ENCODE assay signal across 8 cellular contexts in genomic region chr7:2843711-2844152, GRCh38. TPM values are rescaled to one million over a fixed set of nuclear protein-coding genes. Genes with fewer than 3 reads are reported as not detected.
A peak's percentile ranks its signal among the peaks of the same experiment; 100 is the strongest.
DNase-seq lines count a peak whose midpoint lies in the region; ATAC-seq and TF ChIP-seq lines count a peak whose summit lies in the region.

No MANE protein-coding gene starts in this region.

- peaks cover 27% of the 10 kb centered on the region for H3K4me1 ChIP-seq in CD8-positive, alpha-beta T cell (ENCODE audit: insufficient read depth, low read length)
- no peaks in the 10 kb centered on the region for H3K4me1 ChIP-seq in breast epithelium

- peaks cover 14% of the 10 kb centered on the region for H3K36me3 Mint-ChIP-seq in CD8-positive, alpha-beta T cell
- peaks cover 36% of the 10 kb centered on the region for H3K36me3 Mint-ChIP-seq in stimulated activated memory B cell treated with anti-CD40 and anti-IgM and Interleukin-4, amounts not matched to agents 10 μg/mL and 1 μg/mL and 100 μg/mL, for 72 hours

- no peaks in the 10 kb centered on the region for H3K27me3 Mint-ChIP-seq in CD8-positive, alpha-beta T cell (ENCODE audit: low read depth)
- H3K27me3 Mint-ChIP-seq in stimulated activated memory B cell treated with anti-CD40 and anti-IgM and Interleukin-4, amounts not matched to agents 10 μg/mL and 1 μg/mL and 100 μg/mL, for 72 hours, result no peaks in the 10 kb centered on the region

- peak in 5 of 7 experiments; percentile 18 to 62 (median 36) for DNase-seq in CD8-positive, alpha-beta T cell
- DNase-seq in HFF-Myc (ENCODE audit: extremely low read depth, low read depth) (no peak), RWPE1 (ENCODE audit: low spot score) (no peak), breast epithelium (ENCODE audit: low spot score in 2 of 2) (no peak), left lobe of liver (ENCODE audit: low spot score) (no peak), globus pallidus (ENCODE audit: low spot score) (no peak), H4 (ENCODE audit: low spot score) (no peak)

- H3K9me3 ChIP-seq in CD8-positive, alpha-beta T cell (ENCODE audit: low read length), result no peaks in the 10 kb centered on the region
- H3K9me3 ChIP-seq in breast epithelium, result no peaks in the 10 kb centered on the region

- peaks cover 47% of the 10 kb centered on the region for H3K4me1 Mint-ChIP-seq in CD8-positive, alpha-beta T cell (ENCODE audit: low read depth)
- H3K4me1 Mint-ChIP-seq in stimulated activated memory B cell treated with anti-CD40 and anti-IgM and Interleukin-4, amounts not matched to agents 10 μg/mL and 1 μg/mL and 100 μg/mL, for 72 hours, result peaks cover 58% of the 10 kb centered on the region

- H3K27ac Mint-ChIP-seq in CD8-positive, alpha-beta T cell, result peak overlapping the region; percentile 70
- H3K27ac Mint-ChIP-seq in stimulated activated memory B cell treated with anti-CD40 and anti-IgM and Interleukin-4, amounts not matched to agents 10 μg/mL and 1 μg/mL and 100 μg/mL, for 72 hours, result peak overlapping the region; percentile 86

- peak overlapping the region; percentile 44 for H3K4me3 ChIP-seq in CD8-positive, alpha-beta T cell (ENCODE audit: low read depth, low read length)
- H3K4me3 ChIP-seq in HFF-Myc (replicated peaks; ENCODE audit: low read depth, low read length) (peak overlapping the region; percentile 65), breast epithelium (peak overlapping the region; percentile 71 to 79 (median 72))

- no peaks in the 10 kb centered on the region for H3K27me3 ChIP-seq in CD8-positive, alpha-beta T cell (ENCODE audit: insufficient read depth, low read length)
- H3K27me3 ChIP-seq in breast epithelium, result no peaks in the 10 kb centered on the region

- no peak for TF ChIP-seq POLR2A in breast epithelium (IDR thresholded peaks at IDR 0.05)

- intact Hi-C loops in CD8-positive, alpha-beta T cell (cut with DNase I, micrococcal nuclease), result loop anchor here (2.0 to 5.0 kb wide), 5 partner anchors 19 to 531 kb away; partner anchors contain the start of genes BRAT1 (in 1 of the 2), IQCE (in 1 of the 2) and SNX8 (in 1 of the 2)
- intact Hi-C loops in breast epithelium (cut with DNase I; ENCODE audit: low total_unique reads), result no loop called here

- ATAC-seq in CD8-positive, alpha-beta T cell, result peak; percentile 7
- ATAC-seq in left lobe of liver, result peak; percentile 5
- peak; percentile 34 for ATAC-seq in stimulated activated memory B cell treated with anti-CD40 and anti-IgM and Interleukin-4, amounts not matched to agents 10 μg/mL and 1 μg/mL and 100 μg/mL, for 72 hours

- POLR2A ChIA-PET in CD8-positive, alpha-beta T cell (lab: Charles Lee), result no interaction called here
- POLR2A ChIA-PET in RWPE1 (lab: Yijun Ruan, JAX; ENCODE audit: low non-redundant PET), result no interaction called here

- H3K36me3 ChIP-seq in CD8-positive, alpha-beta T cell (ENCODE audit: insufficient read depth, low read length), result no peaks in the 10 kb centered on the region
- no peaks in the 10 kb centered on the region for H3K36me3 ChIP-seq in breast epithelium

- no peaks in the 10 kb centered on the region for H3K9me3 Mint-ChIP-seq in CD8-positive, alpha-beta T cell
- no peaks in the 10 kb centered on the region for H3K9me3 Mint-ChIP-seq in stimulated activated memory B cell treated with anti-CD40 and anti-IgM and Interleukin-4, amounts not matched to agents 10 μg/mL and 1 μg/mL and 100 μg/mL, for 72 hours

- peak overlapping the region; percentile 22 for H3K27ac ChIP-seq in CD8-positive, alpha-beta T cell (ENCODE audit: low read depth, low read length)
- peak overlapping the region; percentile 73 for H3K27ac ChIP-seq in RWPE1
- H3K27ac ChIP-seq in breast epithelium, result peak overlapping the region in 1 of 2 donors; percentile 84

- no peak for TF ChIP-seq CTCF in CD8-positive, alpha-beta T cell (IDR thresholded peaks at IDR 0.05)
- no peak for TF ChIP-seq CTCF in HFF-Myc (IDR thresholded peaks at IDR 0.05; ENCODE audit: low read depth, low read length, missing control alignments)
- TF ChIP-seq CTCF in RWPE1 (conservative IDR thresholded peaks at IDR 0.05; ENCODE audit: low read depth), result no peak
- no peak for TF ChIP-seq CTCF in breast epithelium (IDR thresholded peaks at IDR 0.05)

- CTCF ChIA-PET in CD8-positive, alpha-beta T cell (lab: Charles Lee), result interaction anchor here (1.6 kb wide), 1 partner anchor 22 kb away, joined by 4 read pairs; no protein-coding TSS in a partner anchor
- CTCF ChIA-PET in RWPE1 (lab: Yijun Ruan, JAX), result interaction anchor here (0.6 kb wide), 2 partner anchors 212 to 219 kb away, joined by 3 to 6 read pairs; no protein-coding TSS in a partner anchor

- H3K4me3 Mint-ChIP-seq in CD8-positive, alpha-beta T cell, result peak overlapping the region; percentile 81
- H3K4me3 Mint-ChIP-seq in stimulated activated memory B cell treated with anti-CD40 and anti-IgM and Interleukin-4, amounts not matched to agents 10 μg/mL and 1 μg/mL and 100 μg/mL, for 72 hours, result peak overlapping the region; percentile 91

RNA-seq across cellular contexts. Expression of gene GNA12, which starts 0.4 kb away (rescaled TPM):
- 10 to 100 TPM; 17.0 to 17.7 TPM for total RNA-seq in CD8-positive, alpha-beta T cell
- total RNA-seq in breast epithelium (10 to 100 TPM; 11.3 to 31.4 (median 24.9) TPM), left lobe of liver (16.2 TPM)
- total RNA-seq in H4 (2014; rRNA removed; shearing (Covaris generic)), result 14.4 and 24.4 TPM in 2 replicates

Comparison
In these comparisons a context has a peak if more than half of its experiments do, and no peak if none do; other contexts are left out.
1. DNase-seq: peak in CD8-positive, alpha-beta T cell (5 of 7); none in HFF-Myc (single experiment), RWPE1 (single experiment), breast epithelium (0 of 2), left lobe of liver (single experiment), globus pallidus (single experiment) and H4 (single experiment).
2. Peak in every context shown above with its lines, with median percentiles within 50 percentile points of each other: ATAC-seq and H3K4me3 ChIP-seq.